ENCODE assay signal across 8 cellular contexts in the genomic region with DNA sequence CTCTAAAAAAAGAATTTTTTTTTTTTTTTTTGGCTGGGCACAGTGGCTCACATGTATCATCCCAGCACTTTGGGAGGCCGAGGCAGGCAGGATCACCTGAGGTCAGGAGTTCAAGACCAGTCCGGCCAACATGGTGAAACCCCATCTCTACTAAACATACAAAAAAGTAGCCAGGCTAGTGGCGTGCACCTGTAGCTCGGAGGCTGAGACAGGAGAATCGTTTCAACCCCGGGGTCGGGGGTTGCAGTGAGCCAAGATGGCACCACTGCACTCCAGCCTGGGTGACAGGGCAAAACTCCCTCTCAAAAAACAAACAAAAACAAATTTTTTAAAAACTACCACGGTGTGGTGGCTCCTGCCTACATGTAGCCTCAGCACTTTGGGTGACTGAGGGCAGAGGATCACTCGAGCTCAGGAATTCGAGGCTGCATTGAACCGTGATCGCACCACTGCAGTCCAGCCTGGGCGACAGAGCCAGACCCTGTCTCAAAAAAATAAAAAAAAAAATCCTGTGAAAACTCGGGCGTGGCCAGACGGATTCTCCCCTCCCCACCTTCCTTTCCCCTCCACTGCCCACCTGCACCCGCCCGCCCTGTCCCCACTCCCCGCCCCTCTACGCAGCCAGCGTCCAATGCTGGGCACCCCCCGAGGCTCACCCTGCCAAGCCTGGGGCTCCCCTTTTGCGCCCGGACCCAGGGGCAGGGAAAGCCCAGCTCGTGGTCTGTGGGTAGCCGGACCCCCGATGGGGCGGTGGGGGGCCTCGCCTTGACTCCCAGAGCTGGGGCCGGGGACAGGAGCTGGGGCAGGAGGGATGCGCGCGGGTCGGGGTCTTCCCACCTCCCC. TPM values are rescaled to one million over a fixed set of nuclear protein-coding genes. Genes with fewer than 3 reads are reported as not detected.
A peak's percentile ranks its signal among the peaks of the same experiment; 100 is the strongest.
DNase-seq lines count a peak whose midpoint lies in the region; ATAC-seq, FAIRE-seq and TF ChIP-seq lines count a peak whose summit lies in the region.

No MANE protein-coding gene starts in this region.

- 54% methylated on average over 27 of the region's 34 CpGs for WGBS in K562 (ENCODE audit: insufficient coverage, low coverage, missing lambda C conversion rate)
- 30% methylated on average over 15 of the region's 34 CpGs for WGBS in suprapubic skin

- H3K27me3 ChIP-seq in K562 (ENCODE audit: control insufficient read depth in 2 of 2, insufficient read depth in 2 of 2, low read length in 2 of 2) (no peaks in the 10 kb centered on the region), suprapubic skin (no peaks in the 10 kb centered on the region)

- DNase-seq in Caki2 (ENCODE audit: low read depth), result peak; percentile 49
- peak in 2 of 4 experiments; percentile 44 to 45 for DNase-seq in K562 (ENCODE audit: extremely low read depth in 1 of 4, low spot score in 3 of 4)
- DNase-seq in left colon, result no peak
- DNase-seq in suprapubic skin (ENCODE audit: low spot score in 2 of 2), result no peak
- DNase-seq in NCI-H1048 (lab: John Stamatoyannopoulos, UW), result no peak

- H3K4me1 ChIP-seq in K562 (replicated peaks in 1 of 2; ENCODE audit: control insufficient read depth in 2 of 2, insufficient read depth in 2 of 2, low read length in 2 of 2), result peaks cover 18 to 50% of the 10 kb centered on the region in 2 experiments
- H3K4me1 ChIP-seq in suprapubic skin, result peaks cover 36% of the 10 kb centered on the region

- intact Hi-C loops in K562 (cut with micrococcal nuclease) (no loop called here), left colon (cut with DNase I, micrococcal nuclease) (no loop called here)

- no peak for TF ChIP-seq EP300 in Ishikawa (IDR thresholded peaks at IDR 0.05; ENCODE audit: borderline replicate concordance)
- no peak for TF ChIP-seq EP300 in K562 (IDR thresholded peaks at IDR 0.05; ENCODE audit: low read length)
- no peak for TF ChIP-seq EP300 in suprapubic skin (IDR thresholded peaks at IDR 0.05)

- H3K27ac ChIP-seq in K562 (ENCODE audit: extremely low read depth, low read depth, low read length), result peak overlapping the region; percentile 56; the same call in 1 of the 3 replicates
- H3K27ac ChIP-seq in suprapubic skin, result no peak overlapping the region

- peak overlapping the region; percentile 71; the same call in 1 of the 2 replicates for H3K4me2 ChIP-seq in K562 (ENCODE audit: insufficient read depth, low read length)

- ATAC-seq in GM21367 (IDR thresholded peaks at IDR 0.05; ENCODE audit: unreplicated experiment) (peak; percentile 21), K562 (peak; percentile 3; the same call in 2 of the 3 replicates), left colon (peak; percentile 17), HG03469 (IDR thresholded peaks at IDR 0.05; ENCODE audit: unreplicated experiment) (no peak)

- H2AFZ ChIP-seq in K562 (ENCODE audit: low read depth, low read length), result peak overlapping the region; percentile 84

- TF ChIP-seq RAD21 in Ishikawa (IDR thresholded peaks at IDR 0.05; ENCODE audit: low read depth) (no peak), K562 (CRISPR knock-in tag; conservative IDR thresholded peaks at IDR 0.05 in 1 of 2, IDR thresholded peaks at IDR 0.05 in 1 of 2) (no peak)

- no peaks in the 10 kb centered on the region for H3K9me3 ChIP-seq in K562 (replicated peaks; ENCODE audit: control insufficient read depth, insufficient read depth, low read depth, low read length)
- no peaks in the 10 kb centered on the region for H3K9me3 ChIP-seq in suprapubic skin

- TF ChIP-seq CTCF in K562 (IDR thresholded peaks at IDR 0.05 in 2 of 3, conservative IDR thresholded peaks at IDR 0.05 in 1 of 3; ENCODE audit: insufficient read depth in 2 of 3, low read depth in 1 of 3, low read length in 3 of 3), result no peak
- no peak for TF ChIP-seq CTCF in suprapubic skin (IDR thresholded peaks at IDR 0.05)

- no peaks in the 10 kb centered on the region for H3K9me1 ChIP-seq in K562 (ENCODE audit: control insufficient read depth, insufficient read depth, low read length)

- POLR2A ChIA-PET in K562 (lab: Yijun Ruan, JAX), result interaction anchor here (0.6 kb wide), 1 partner anchor 25 kb away, joined by 3 read pairs; no protein-coding TSS in a partner anchor

- no peak for FAIRE-seq in K562 (lab: Jason Lieb, UNC)

- H3K36me3 ChIP-seq in K562 (ENCODE audit: control insufficient read depth, insufficient read depth, low read length) (peaks cover 7% of the 10 kb centered on the region; the same call in 1 of the 3 replicates), suprapubic skin (no peaks in the 10 kb centered on the region)

- in situ Hi-C loops in Caki2 (cut with HindIII; ENCODE audit: low pct_unique_long_range_greater_than_20kb, low sequenced_read_pairs), result no loop called here
- in situ Hi-C loops in K562 (cut with MboI), result no loop called here

- TF ChIP-seq POLR2A in K562 (conservative IDR thresholded peaks at IDR 0.05) (no peak), suprapubic skin (IDR thresholded peaks at IDR 0.05) (no peak)

- CTCF ChIA-PET in K562 (lab: Yijun Ruan, JAX; ENCODE audit: low intra/inter-chr PET ratio), result no interaction called here

- peak overlapping the region; percentile 55 to 93; a peak in 3 of 4 replicates for H3K9ac ChIP-seq in K562 (ENCODE audit: insufficient read depth in 1 of 2, low read depth in 2 of 2, low read length in 2 of 2)

- H3K4me3 ChIP-seq in K562, result peak overlapping the region; percentile 80
- peak overlapping the region; percentile 89 for H3K4me3 ChIP-seq in suprapubic skin

- no peaks in the 10 kb centered on the region for H4K20me1 ChIP-seq in K562 (replicated peaks; ENCODE audit: control insufficient read depth, insufficient read depth, low read length)

- no TSS peak for BruUV-seq in K562 (replicated peaks; lab: Mats Ljungman, UMichigan)

- peaks cover 9% of the 10 kb centered on the region for H3K79me2 ChIP-seq in K562 (ENCODE audit: control insufficient read depth, insufficient read depth, low read length)

RNA-seq across cellular contexts. Expression of gene ORAI2, which starts 0.7 kb away (rescaled TPM):
- total RNA-seq in Caki2 (2014; rRNA removed; shearing (Covaris generic); ENCODE audit: low replicate concordance), result 76.0 and 106 TPM in 2 replicates
- total RNA-seq in K562 (2011; cell fraction: chromatin; rRNA removed; ENCODE audit: low replicate concordance), result 18.4 and 52.2 TPM in 2 replicates
- 30.3 and 37.7 TPM in 2 replicates for total RNA-seq in K562 (2011; cell fraction: nucleolus; rRNA removed)
- 25.7 and 31.2 TPM in 2 replicates for total RNA-seq in K562 (2011; cell fraction: nucleoplasm; rRNA removed)
- total RNA-seq in K562 (2014; rRNA removed), result 18.3 and 23.1 TPM in 2 replicates
- 4.0 and 4.1 TPM in 2 replicates for total RNA-seq in K562 (2014; rRNA removed; fragmentation: Illumina TruSeq; extraction: Trizol)
- total RNA-seq in K562 (2015; rRNA removed; fragmentation: Illumina TruSeq; extraction: Trizol), result 9.0 and 9.2 TPM in 2 replicates
- total RNA-seq in K562 (2021), result 23.5 and 27.7 TPM in 2 replicates
- polyA plus RNA-seq in K562 (2011; rRNA removed), result 14.3 and 16.0 TPM in 2 replicates
- polyA plus RNA-seq in K562 (2011; cell fraction: cytosol; rRNA removed), result 32.8 and 91.3 TPM in 2 replicates
- 5.5 and 11.5 TPM in 2 replicates for polyA plus RNA-seq in K562 (2011; cell fraction: nucleus; rRNA removed)
- 34.3 and 36.5 TPM in 2 replicates for polyA plus RNA-seq in K562 (2012)
- 7.7 and 18.6 TPM in 2 replicates for polyA plus RNA-seq in K562 (2014; fragmentation: Illumina TruSeq; extraction: Trizol)
- 1 to 10 TPM; 1.1 to 2.0 TPM for polyA plus RNA-seq in K562 (2014; fragmentation: Nextera tagmentation; extraction: Ambion mirVana)
- polyA plus RNA-seq in K562 (2014; rRNA removed), result 16.7 and 18.9 TPM in 2 replicates
- polyA minus RNA-seq in K562 (2011; rRNA and poly(A)+ RNA removed), result 11.4 and 21.4 TPM in 2 replicates
- 35.3 and 38.1 TPM in 2 replicates for polyA minus RNA-seq in K562 (2011; cell fraction: cytosol; rRNA and poly(A)+ RNA removed)
- 4.0 and 4.6 TPM in 2 replicates for polyA minus RNA-seq in K562 (2011; cell fraction: nucleus; rRNA and poly(A)+ RNA removed)
- total RNA-seq in left colon, result 1 to 10 TPM; 4.2 to 6.8 TPM
- 1 to 10 TPM; 4.3 to 7.0 (median 5.0) TPM for total RNA-seq in suprapubic skin

RNA-seq across cellular contexts. Expression of gene ALKBH4, which starts 32.0 kb away (rescaled TPM):
- 15.6 and 49.2 TPM in 2 replicates for total RNA-seq in Caki2 (2014; rRNA removed; shearing (Covaris generic); ENCODE audit: low replicate concordance)
- 4.3 and 16.0 TPM in 2 replicates for total RNA-seq in K562 (2011; cell fraction: chromatin; rRNA removed; ENCODE audit: low replicate concordance)
- total RNA-seq in K562 (2011; cell fraction: nucleolus; rRNA removed), result 9.1 and 10.8 TPM in 2 replicates
- total RNA-seq in K562 (2011; cell fraction: nucleoplasm; rRNA removed), result 6.9 and 7.2 TPM in 2 replicates
- total RNA-seq in K562 (2014; rRNA removed) (21.4 and 41.5 TPM in 2 replicates), K562 (2014; rRNA removed; fragmentation: Illumina TruSeq; extraction: Trizol) (5.7 and 7.2 TPM in 2 replicates), K562 (2015; rRNA removed; fragmentation: Illumina TruSeq; extraction: Trizol) (13.5 and 15.2 TPM in 2 replicates), K562 (2021) (18.5 and 19.6 TPM in 2 replicates), left colon (1 to 10 TPM; 9.5 to 9.9 TPM), suprapubic skin (10 to 100 TPM; 17.9 to 41.1 (median 26.7) TPM)
- polyA plus RNA-seq in K562 (2011; rRNA removed) (4.6 and 4.7 TPM in 2 replicates), K562 (2014; fragmentation: Illumina TruSeq; extraction: Trizol) (7.1 and 10.0 TPM in 2 replicates), K562 (2014; fragmentation: Nextera tagmentation; extraction: Ambion mirVana) (10 to 100 TPM in 1 of 2 experiments, 1 to 10 TPM in 1; 6.7 to 11.8 TPM), K562 (2014; rRNA removed) (13.8 and 18.1 TPM in 2 replicates)
- 6.4 and 21.6 TPM in 2 replicates for polyA plus RNA-seq in K562 (2011; cell fraction: cytosol; rRNA removed)
- polyA plus RNA-seq in K562 (2011; cell fraction: nucleus; rRNA removed), result 3.5 and 6.3 TPM in 2 replicates
- polyA plus RNA-seq in K562 (2012), result 10.7 and 13.3 TPM in 2 replicates
- polyA minus RNA-seq in K562 (2011; rRNA and poly(A)+ RNA removed), result 1.5 and 2.0 TPM in 2 replicates
- 3.6 and 6.6 TPM in 2 replicates for polyA minus RNA-seq in K562 (2011; cell fraction: cytosol; rRNA and poly(A)+ RNA removed)
- polyA minus RNA-seq in K562 (2011; cell fraction: nucleus; rRNA and poly(A)+ RNA removed), result 3.4 and 3.9 TPM in 2 replicates

RNA-seq across cellular contexts. Expression of gene LRWD1, which starts 32.1 kb away (rescaled TPM):
- 35.4 and 47.4 TPM in 2 replicates for total RNA-seq in Caki2 (2014; rRNA removed; shearing (Covaris generic); ENCODE audit: low replicate concordance)
- total RNA-seq in K562 (2011; cell fraction: chromatin; rRNA removed; ENCODE audit: low replicate concordance), result 20.9 and 70.7 TPM in 2 replicates
- 74.0 and 78.4 TPM in 2 replicates for total RNA-seq in K562 (2011; cell fraction: nucleolus; rRNA removed)
- total RNA-seq in K562 (2011; cell fraction: nucleoplasm; rRNA removed), result 23.7 and 31.9 TPM in 2 replicates
- total RNA-seq in K562 (2014; rRNA removed) (51.2 and 62.4 TPM in 2 replicates), K562 (2014; rRNA removed; fragmentation: Illumina TruSeq; extraction: Trizol) (14.1 and 21.3 TPM in 2 replicates), K562 (2015; rRNA removed; fragmentation: Illumina TruSeq; extraction: Trizol) (38.3 and 38.5 TPM in 2 replicates), K562 (2021) (64.7 and 66.0 TPM in 2 replicates), left colon (10 to 100 TPM; 12.6 to 15.2 TPM), suprapubic skin (10 to 100 TPM in 3 of 4 donors, 1 to 10 TPM in 1; 9.8 to 19.2 (median 16.4) TPM)
- polyA plus RNA-seq in K562 (2011; rRNA removed) (25.8 and 28.5 TPM in 2 replicates), K562 (2014; fragmentation: Illumina TruSeq; extraction: Trizol) (33.2 and 52.4 TPM in 2 replicates), K562 (2014; fragmentation: Nextera tagmentation; extraction: Ambion mirVana) (under 1 TPM; 0.61 to 0.78 TPM), K562 (2014; rRNA removed) (64.8 and 65.7 TPM in 2 replicates)
- 21.8 and 77.0 TPM in 2 replicates for polyA plus RNA-seq in K562 (2011; cell fraction: cytosol; rRNA removed)
- 35.4 and 76.1 TPM in 2 replicates for polyA plus RNA-seq in K562 (2011; cell fraction: nucleus; rRNA removed)
- 42.1 and 48.6 TPM in 2 replicates for polyA plus RNA-seq in K562 (2012)
- 11.1 and 23.2 TPM in 2 replicates for polyA minus RNA-seq in K562 (2011; rRNA and poly(A)+ RNA removed)
- 28.3 and 46.6 TPM in 2 replicates for polyA minus RNA-seq in K562 (2011; cell fraction: cytosol; rRNA and poly(A)+ RNA removed)
- polyA minus RNA-seq in K562 (2011; cell fraction: nucleus; rRNA and poly(A)+ RNA removed), result 19.7 and 29.1 TPM in 2 replicates

RNA-seq across cellular contexts. Expression of gene PRKRIP1, which starts 36.5 kb away (rescaled TPM):
- total RNA-seq in Caki2 (2014; rRNA removed; shearing (Covaris generic); ENCODE audit: low replicate concordance), result 26.1 and 26.2 TPM in 2 replicates
- total RNA-seq in K562 (2011; cell fraction: chromatin; rRNA removed; ENCODE audit: low replicate concordance), result 41.9 and 63.9 TPM in 2 replicates
- total RNA-seq in K562 (2011; cell fraction: nucleolus; rRNA removed), result 59.3 and 69.9 TPM in 2 replicates
- 40.8 and 43.3 TPM in 2 replicates for total RNA-seq in K562 (2011; cell fraction: nucleoplasm; rRNA removed)
- total RNA-seq in K562 (2014; rRNA removed) (40.0 and 44.6 TPM in 2 replicates), K562 (2014; rRNA removed; fragmentation: Illumina TruSeq; extraction: Trizol) (14.8 and 15.9 TPM in 2 replicates), K562 (2015; rRNA removed; fragmentation: Illumina TruSeq; extraction: Trizol) (25.3 and 27.3 TPM in 2 replicates), K562 (2021) (25.2 and 33.9 TPM in 2 replicates), left colon (10 to 100 TPM; 16.0 to 18.8 TPM), suprapubic skin (10 to 100 TPM; 21.5 to 54.7 (median 23.3) TPM)
- polyA plus RNA-seq in K562 (2011; rRNA removed) (17.2 and 18.1 TPM in 2 replicates), K562 (2014; fragmentation: Illumina TruSeq; extraction: Trizol) (19.3 and 19.8 TPM in 2 replicates), K562 (2014; fragmentation: Nextera tagmentation; extraction: Ambion mirVana) (10 to 100 TPM; 14.9 to 19.6 TPM), K562 (2014; rRNA removed) (48.6 and 52.1 TPM in 2 replicates)
- polyA plus RNA-seq in K562 (2011; cell fraction: cytosol; rRNA removed), result 15.5 and 21.3 TPM in 2 replicates
- polyA plus RNA-seq in K562 (2011; cell fraction: nucleus; rRNA removed), result 62.2 and 104 TPM in 2 replicates
- polyA plus RNA-seq in K562 (2012), result 24.5 and 27.3 TPM in 2 replicates
- 5.6 and 5.9 TPM in 2 replicates for polyA minus RNA-seq in K562 (2011; rRNA and poly(A)+ RNA removed)
- polyA minus RNA-seq in K562 (2011; cell fraction: cytosol; rRNA and poly(A)+ RNA removed), result 8.3 and 9.5 TPM in 2 replicates
- 15.4 and 20.5 TPM in 2 replicates for polyA minus RNA-seq in K562 (2011; cell fraction: nucleus; rRNA and poly(A)+ RNA removed)

RNA-seq across cellular contexts. Expression of gene POLR2J, which starts 46.0 kb away (rescaled TPM):
- total RNA-seq in Caki2 (2014; rRNA removed; shearing (Covaris generic); ENCODE audit: low replicate concordance), result 40.3 and 53.0 TPM in 2 replicates
- total RNA-seq in K562 (2011; cell fraction: chromatin; rRNA removed; ENCODE audit: low replicate concordance), result 11.0 and 31.6 TPM in 2 replicates
- 83.9 and 98.7 TPM in 2 replicates for total RNA-seq in K562 (2011; cell fraction: nucleolus; rRNA removed)
- 48.7 and 61.8 TPM in 2 replicates for total RNA-seq in K562 (2011; cell fraction: nucleoplasm; rRNA removed)
- total RNA-seq in K562 (2014; rRNA removed), result 132 and 160 TPM in 2 replicates
- total RNA-seq in K562 (2014; rRNA removed; fragmentation: Illumina TruSeq; extraction: Trizol), result 70.3 and 80.8 TPM in 2 replicates
- 141 TPM in 2 replicates for total RNA-seq in K562 (2015; rRNA removed; fragmentation: Illumina TruSeq; extraction: Trizol)
- 97.8 and 104 TPM in 2 replicates for total RNA-seq in K562 (2021)
- polyA plus RNA-seq in K562 (2011; rRNA removed), result 84.6 and 113 TPM in 2 replicates
- 138 and 266 TPM in 2 replicates for polyA plus RNA-seq in K562 (2011; cell fraction: cytosol; rRNA removed)
- polyA plus RNA-seq in K562 (2011; cell fraction: nucleus; rRNA removed), result 45.6 and 63.7 TPM in 2 replicates
- polyA plus RNA-seq in K562 (2012), result 130 and 185 TPM in 2 replicates
- 220 and 231 TPM in 2 replicates for polyA plus RNA-seq in K562 (2014; fragmentation: Illumina TruSeq; extraction: Trizol)
- 10 to 100 TPM; 32.3 to 85.8 TPM for polyA plus RNA-seq in K562 (2014; fragmentation: Nextera tagmentation; extraction: Ambion mirVana)
- 175 and 180 TPM in 2 replicates for polyA plus RNA-seq in K562 (2014; rRNA removed)
- 17.4 and 27.2 TPM in 2 replicates for polyA minus RNA-seq in K562 (2011; rRNA and poly(A)+ RNA removed)
- 16.4 and 17.5 TPM in 2 replicates for polyA minus RNA-seq in K562 (2011; cell fraction: cytosol; rRNA and poly(A)+ RNA removed)
- 51.5 and 65.8 TPM in 2 replicates for polyA minus RNA-seq in K562 (2011; cell fraction: nucleus; rRNA and poly(A)+ RNA removed)
- total RNA-seq in left colon, result 10 to 100 TPM; 49.4 to 50.9 TPM
- total RNA-seq in suprapubic skin, result 10 to 100 TPM in 3 of 4 donors, 1 to 10 TPM in 1; 9.5 to 29.0 (median 19.3) TPM
